ENCODE assay signal across 25 cellular contexts in genomic region chr14:60506985-60507829, GRCh38. TPM values are rescaled to one million over a fixed set of nuclear protein-coding genes. Genes with fewer than 3 reads are reported as not detected.
DNase-seq lines count a peak whose midpoint lies in the region; ATAC-seq, FAIRE-seq and TF ChIP-seq lines count a peak whose summit lies in the region.
"Had no signal": no experiment of that assay in that cellular context is flagged by ENCODE, and none has a peak within 500 bp of the region (broad histone marks: within the 10 kb centered on the region; RNA-seq: fewer than 3 reads in every experiment).

No MANE protein-coding gene starts in this region.

- no peak for FAIRE-seq in endothelial cell of umbilical vein (lab: Jason Lieb, UNC)
- FAIRE-seq: D721Med, keratinocyte had no signal

- H3K4me2 ChIP-seq in endothelial cell of umbilical vein (ENCODE audit: insufficient read depth, low read length), result no peak overlapping the region

- H3K4me1 ChIP-seq in endothelial cell of umbilical vein (ENCODE audit: control insufficient read depth, extremely low read depth, insufficient read depth, low read length), result no peaks in the 10 kb centered on the region
- peaks cover 0 to 20% of the 10 kb centered on the region in 2 donors for H3K4me1 ChIP-seq in naive thymus-derived CD4-positive, alpha-beta T cell (ENCODE audit: control insufficient read depth in 2 of 2, insufficient read depth in 2 of 2, low read length in 2 of 2)
- H3K4me1 ChIP-seq: colonic mucosa had no signal

- H3K27me3 Mint-ChIP-seq in IgD-negative memory B cell (peaks cover 58% of the 10 kb centered on the region), neural crest cell (ENCODE audit: low read depth) (peaks cover 100% of the 10 kb centered on the region)
- peaks cover 77 to 89% (median 79%) of the 10 kb centered on the region in 5 donors for H3K27me3 Mint-ChIP-seq in naive thymus-derived CD4-positive, alpha-beta T cell

- DNase-seq in GM03348 (ENCODE audit: low spot score) (peak; percentile 5), endothelial cell of umbilical vein (ENCODE audit: low read depth, low spot score) (no peak), neural crest cell (ENCODE audit: low read depth, low spot score) (no peak)
- DNase-seq in NK-92 treated with Interleukin-12 subunit alpha and Interleukin-12 subunit beta, amount 100 ng/mL, for 24 hours (lab: John Stamatoyannopoulos, UW), result no peak
- DNase-seq in naive thymus-derived CD4-positive, alpha-beta T cell, result no peak
- DNase-seq: activated CD8-positive, alpha-beta memory T cell treated with anti-CD3 and anti-CD28 coated beads for 24 hours; brain microvascular endothelial cell; colonic mucosa; GM23248; NCI-H2029 treated with DMSO at 0.1 percent for 48 hours; NCI-H446 treated with DMSO at 0.1 percent for 48 hours; Peyer's patch; T-helper 9 cell had no signal

- intact Hi-C loops in endothelial cell of umbilical vein (cut with micrococcal nuclease), result no loop called here
- intact Hi-C loops in naive thymus-derived CD4-positive, alpha-beta T cell (cut with micrococcal nuclease), result no loop called here

- no peaks in the 10 kb centered on the region for H3K9me1 ChIP-seq in endothelial cell of umbilical vein (replicated peaks; ENCODE audit: control insufficient read depth, extremely low read depth, insufficient read depth, low read length)

- no peak overlapping the region for H2AFZ ChIP-seq in endothelial cell of umbilical vein (ENCODE audit: low read depth, low read length)
- H2AFZ ChIP-seq: GM23248 had no signal

- dilution Hi-C loops in endothelial cell of umbilical vein (cut with MboI; ENCODE audit: extremely low pct_ligation_motif_present, low sequenced_read_pairs), result no loop called here

- no peaks in the 10 kb centered on the region for H3K36me3 ChIP-seq in endothelial cell of umbilical vein (ENCODE audit: control insufficient read depth in 2 of 2, extremely low read depth in 1 of 2, insufficient read depth in 2 of 2, low read length in 2 of 2)
- no peaks in the 10 kb centered on the region for H3K36me3 ChIP-seq in naive thymus-derived CD4-positive, alpha-beta T cell (ENCODE audit: control insufficient read depth in 2 of 3, insufficient read depth in 3 of 3, low read length in 3 of 3)
- H3K36me3 ChIP-seq: brain microvascular endothelial cell, colonic mucosa, Peyer's patch had no signal

- TF ChIP-seq POLR2A in endothelial cell of umbilical vein (IDR thresholded peaks at IDR 0.05; ENCODE audit: low read depth, low read length), result no peak

- peaks cover 0 to 10% (median 0%) of the 10 kb centered on the region in 3 donors for H3K9me3 Mint-ChIP-seq in IgD-negative memory B cell
- no peaks in the 10 kb centered on the region for H3K9me3 Mint-ChIP-seq in neural crest cell
- H3K9me3 Mint-ChIP-seq in naive thymus-derived CD4-positive, alpha-beta T cell, result peaks cover 0 to 17% (median 1%) of the 10 kb centered on the region in 11 donors

- no peaks in the 10 kb centered on the region for H4K20me1 ChIP-seq in endothelial cell of umbilical vein (replicated peaks; ENCODE audit: control insufficient read depth, extremely low read depth, insufficient read depth, low read length)

- peak overlapping the region; percentile 42 to 87 (median 80) for H3K27ac Mint-ChIP-seq in IgD-negative memory B cell
- H3K27ac Mint-ChIP-seq in neural crest cell (ENCODE audit: unreplicated experiment), result no peak overlapping the region
- no peak overlapping the region for H3K27ac Mint-ChIP-seq in naive thymus-derived CD4-positive, alpha-beta T cell

- H3K4me3 Mint-ChIP-seq in IgD-negative memory B cell, result peak overlapping the region in 2 of 4 donors; percentile 35 to 39
- peak overlapping the region; percentile 51 for H3K4me3 Mint-ChIP-seq in neural crest cell
- peak overlapping the region in 3 of 10 donors; percentile 19 to 65 (median 23) for H3K4me3 Mint-ChIP-seq in naive thymus-derived CD4-positive, alpha-beta T cell

- no TSS peak for BruUV-seq in endothelial cell of umbilical vein (replicated peaks; lab: Mats Ljungman, UMichigan)

- H3K27me3 ChIP-seq in endothelial cell of umbilical vein (ENCODE audit: control insufficient read depth in 2 of 2, insufficient read depth in 2 of 2, low read length in 2 of 2), result peaks cover 74 to 97% of the 10 kb centered on the region in 2 experiments
- peaks cover 10 to 27% of the 10 kb centered on the region in 2 donors for H3K27me3 ChIP-seq in naive thymus-derived CD4-positive, alpha-beta T cell (ENCODE audit: control insufficient read depth in 2 of 2, insufficient read depth in 2 of 2, low read length in 2 of 2)

- POLR2A ChIA-PET in endothelial cell of umbilical vein (lab: Charles Lee), result no interaction called here
- POLR2A ChIA-PET in naive thymus-derived CD4-positive, alpha-beta T cell (lab: Charles Lee), result no interaction called here

- ATAC-seq in HG03045 (IDR thresholded peaks at IDR 0.05; ENCODE audit: unreplicated experiment) (no peak), HG02610 (IDR thresholded peaks at IDR 0.05; ENCODE audit: unreplicated experiment) (no peak)
- ATAC-seq in naive thymus-derived CD4-positive, alpha-beta T cell, result no peak

- TF ChIP-seq CTCF in endothelial cell of umbilical vein (IDR thresholded peaks at IDR 0.05; ENCODE audit: extremely low read depth in 1 of 2, insufficient read depth in 1 of 2, low read depth in 1 of 2, low read length in 2 of 2) (no peak), neural crest cell (conservative IDR thresholded peaks at IDR 0.05) (no peak)

- no peak overlapping the region for H3K4me3 ChIP-seq in endothelial cell of umbilical vein (replicated peaks in 1 of 3; ENCODE audit: insufficient read depth in 1 of 3, low read depth in 1 of 3, low read length in 3 of 3)
- no peak overlapping the region for H3K4me3 ChIP-seq in naive thymus-derived CD4-positive, alpha-beta T cell (ENCODE audit: low read length)
- H3K4me3 ChIP-seq: colonic mucosa, GM23248, Peyer's patch had no signal

- no peaks in the 10 kb centered on the region for H3K9me3 ChIP-seq in endothelial cell of umbilical vein (replicated peaks; ENCODE audit: control insufficient read depth, insufficient read depth, low read length)
- H3K9me3 ChIP-seq in naive thymus-derived CD4-positive, alpha-beta T cell (ENCODE audit: control insufficient read depth in 2 of 3, low read length in 3 of 3), result no peaks in the 10 kb centered on the region
- H3K9me3 ChIP-seq: colonic mucosa, Peyer's patch had no signal

- H3K27ac ChIP-seq in endothelial cell of umbilical vein (ENCODE audit: insufficient read depth, low read depth, low read length), result no peak overlapping the region
- H3K27ac ChIP-seq in naive thymus-derived CD4-positive, alpha-beta T cell (ENCODE audit: low read depth, low read length), result no peak overlapping the region
- H3K27ac ChIP-seq: brain microvascular endothelial cell, C4-2B, colonic mucosa, GM23248, Peyer's patch had no signal

- peaks cover 1 to 5% (median 4%) of the 10 kb centered on the region in 3 donors for H3K4me1 Mint-ChIP-seq in IgD-negative memory B cell
- H3K4me1 Mint-ChIP-seq in neural crest cell, result peaks cover 10% of the 10 kb centered on the region
- peaks cover 3 to 38% (median 29%) of the 10 kb centered on the region in 7 donors for H3K4me1 Mint-ChIP-seq in naive thymus-derived CD4-positive, alpha-beta T cell

- H3K79me2 ChIP-seq in endothelial cell of umbilical vein (ENCODE audit: control insufficient read depth, insufficient read depth, low read length), result no peaks in the 10 kb centered on the region

- CTCF ChIA-PET in endothelial cell of umbilical vein (lab: Charles Lee), result no interaction called here
- CTCF ChIA-PET in naive thymus-derived CD4-positive, alpha-beta T cell (lab: Charles Lee), result no interaction called here

- no peak overlapping the region for H3K9ac ChIP-seq in endothelial cell of umbilical vein (replicated peaks; ENCODE audit: extremely low read depth, insufficient read depth, low read length)
- H3K9ac ChIP-seq: GM23248 had no signal

- H3K36me3 Mint-ChIP-seq in IgD-negative memory B cell (peaks cover 2% of the 10 kb centered on the region), neural crest cell (ENCODE audit: low read depth) (no peaks in the 10 kb centered on the region)
- H3K36me3 Mint-ChIP-seq in naive thymus-derived CD4-positive, alpha-beta T cell, result peaks cover 0 to 4% (median 3%) of the 10 kb centered on the region in 5 donors

TF ChIP-seq in endothelial cell of umbilical vein, 7 proteins besides CTCF, POLR2A, EP300 and RAD21:
- TF ChIP-seq JUN (IDR thresholded peaks at IDR 0.05; ENCODE audit: borderline replicate concordance, insufficient read depth, insufficient read length, low read depth), result no peak
- no peak for TF ChIP-seq FOS (IDR thresholded peaks at IDR 0.05; ENCODE audit: borderline replicate concordance, insufficient read depth, low read length)
- TF ChIP-seq EZH2 (IDR thresholded peaks at IDR 0.05; ENCODE audit: borderline replicate concordance, low read depth, low read length, severe bottlenecking), result peak; percentile 80
- no peak for TF ChIP-seq GATA2 (IDR thresholded peaks at IDR 0.05; ENCODE audit: insufficient read depth, insufficient read length, low read depth, low read length)
- no peak for TF ChIP-seq MYC (IDR thresholded peaks at IDR 0.05; ENCODE audit: low read depth, low read length)

RNA-seq across cellular contexts. Expression of gene SIX6, which starts 1.7 kb away (rescaled TPM):
- polyA plus RNA-seq in IgD-negative memory B cell (not detected), endothelial cell of umbilical vein (not detected in 2 replicates)
- total RNA-seq in endothelial cell of umbilical vein (not detected in 2 replicates), neural crest cell (not detected in 2 replicates)
- not detected in 2 replicates for polyA plus RNA-seq in endothelial cell of umbilical vein (2011; cell fraction: cytosol; rRNA removed)
- not detected in 2 replicates for polyA plus RNA-seq in endothelial cell of umbilical vein (2011; cell fraction: nucleus; rRNA removed)
- not detected in 2 replicates for polyA plus RNA-seq in endothelial cell of umbilical vein (2012)
- not detected in 2 replicates for polyA minus RNA-seq in endothelial cell of umbilical vein
- polyA minus RNA-seq in endothelial cell of umbilical vein (2011; cell fraction: cytosol; rRNA and poly(A)+ RNA removed), result not detected
- not detected in 2 replicates for polyA minus RNA-seq in endothelial cell of umbilical vein (2011; cell fraction: nucleus; rRNA and poly(A)+ RNA removed)
- total RNA-seq in naive thymus-derived CD4-positive, alpha-beta T cell, result not detected
- polyA plus RNA-seq in naive thymus-derived CD4-positive, alpha-beta T cell, result not detected
- total RNA-seq: colonic mucosa, fibroblast of lung, G401, GM23248, lung microvascular endothelial cell, osteocyte, Peyer's patch, SK-MEL-5, temporal lobe had no signal
- polyA plus RNA-seq: fibroblast of lung, GM23248, keratinocyte had no signal

RNA-seq across cellular contexts. Expression of gene C14orf39, which starts 21.3 kb away (rescaled TPM):
- polyA plus RNA-seq in IgD-negative memory B cell (not detected), endothelial cell of umbilical vein (not detected in 2 replicates)
- total RNA-seq in endothelial cell of umbilical vein (not detected in 2 replicates), neural crest cell (0.56 and 1.4 TPM in 2 replicates)
- polyA plus RNA-seq in endothelial cell of umbilical vein (2011; cell fraction: cytosol; rRNA removed), result not detected in 2 replicates
- not detected in 2 replicates for polyA plus RNA-seq in endothelial cell of umbilical vein (2011; cell fraction: nucleus; rRNA removed)
- polyA plus RNA-seq in endothelial cell of umbilical vein (2012), result 0.40 TPM in 1 of 2 replicates, not detected in the other
- not detected in 2 replicates for polyA minus RNA-seq in endothelial cell of umbilical vein
- not detected for polyA minus RNA-seq in endothelial cell of umbilical vein (2011; cell fraction: cytosol; rRNA and poly(A)+ RNA removed)
- polyA minus RNA-seq in endothelial cell of umbilical vein (2011; cell fraction: nucleus; rRNA and poly(A)+ RNA removed), result not detected in 2 replicates
- total RNA-seq in naive thymus-derived CD4-positive, alpha-beta T cell, result not detected
- polyA plus RNA-seq in naive thymus-derived CD4-positive, alpha-beta T cell, result not detected
- total RNA-seq: colonic mucosa, fibroblast of lung, G401, GM23248, lung microvascular endothelial cell, Peyer's patch, SK-MEL-5 had no signal
- polyA plus RNA-seq: GM23248, keratinocyte had no signal

Comparison
In these comparisons a context has a peak if more than half of its experiments do, and no peak if none do; other contexts are left out.
1. H3K27ac Mint-ChIP-seq: peak in IgD-negative memory B cell (3 of 3); none in neural crest cell (single experiment) and naive thymus-derived CD4-positive, alpha-beta T cell (0 of 9).